Comparison of ENCODE assay signal across 1 cellular context in genomic region chr11:84383571-84383970, GRCh38.
TF ChIP-seq lines count a peak whose summit lies in the region.

No MANE protein-coding gene starts in this region.

TF ChIP-seq in SK-N-SH treated with all-trans-retinoic acid at 6 μM for 48 hours, 23 proteins besides CTCF, POLR2A, EP300 and RAD21 (continued from another document):
- TF ChIP-seq TSHZ2 (CRISPR knock-in tag; IDR thresholded peaks at IDR 0.05) (no peak), ZNF70 (CRISPR knock-in tag; IDR thresholded peaks at IDR 0.05) (no peak), PATZ1 (CRISPR knock-in tag; IDR thresholded peaks at IDR 0.05; ENCODE audit: borderline replicate concordance) (no peak), TOX (CRISPR knock-in tag; IDR thresholded peaks at IDR 0.05; ENCODE audit: borderline replicate concordance) (no peak), OSR1 (CRISPR knock-in tag; IDR thresholded peaks at IDR 0.05) (no peak)
TF ChIP-seq in SK-N-SH treated with all-trans-retinoic acid at 6 μM for 48 hours: peak in this region for 0.
